ENCODE assay signal across 14 cellular contexts in the genomic region with DNA sequence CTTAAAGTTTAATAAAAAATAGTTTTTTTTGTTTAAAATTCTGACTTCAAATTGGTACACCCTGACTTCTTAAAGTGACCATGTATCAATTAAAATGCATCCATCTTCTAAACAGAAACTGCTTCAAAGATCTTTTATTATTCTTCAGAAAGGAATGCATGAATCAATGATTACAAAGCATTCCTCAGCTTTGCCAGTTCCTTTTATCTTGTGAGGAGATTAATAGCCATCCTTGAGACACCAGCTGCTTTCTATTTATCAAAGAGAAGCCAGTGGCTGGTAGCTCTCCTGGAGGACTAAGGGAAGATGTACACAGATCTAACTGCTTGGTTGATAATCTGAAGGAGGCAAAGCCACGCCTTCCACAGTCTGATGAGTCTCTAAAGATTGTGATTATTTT.
"Had no signal": no experiment of that assay in that cellular context is flagged by ENCODE, and none has a peak within 500 bp of the region (broad histone marks: within the 10 kb centered on the region; RNA-seq: fewer than 3 reads in every experiment).

No MANE protein-coding gene starts in this region.

- H3K4me3 ChIP-seq: colonic mucosa, heart left ventricle, lung, pancreas, thoracic aorta had no signal

- ATAC-seq: activated CD4-positive, alpha-beta T cell treated with anti-CD3 and anti-CD28 coated beads for 36 hours; heart left ventricle; pancreas; stimulated activated effector memory CD8-positive, alpha-beta T cell treated with anti-CD3 and anti-CD28 coated beads, Interleukin-12 subunit alpha, Interleukin-12 subunit beta, amount 100 ng/mL, for 72 hours; T-helper 17 cell had no signal

- FAIRE-seq: pancreas had no signal

- H3K4me1 Mint-ChIP-seq: activated CD4-positive, alpha-beta memory T cell treated with anti-CD3 and anti-CD28 coated beads, Interleukin-2, amount 10 ng/mL, durations not matched to agents 7 days and 5 days; activated CD4-positive, alpha-beta T cell treated with anti-CD3 and anti-CD28 coated beads for 36 hours; stimulated activated effector memory CD8-positive, alpha-beta T cell treated with anti-CD3 and anti-CD28 coated beads, Interleukin-12 subunit alpha, Interleukin-12 subunit beta, amount 100 ng/mL, for 72 hours; T-helper 17 cell had no signal

- H3K4me1 ChIP-seq: colonic mucosa, heart left ventricle, pancreas had no signal

- H3K27ac Mint-ChIP-seq: activated CD4-positive, alpha-beta memory T cell treated with anti-CD3 and anti-CD28 coated beads, Interleukin-2, amount 10 ng/mL, durations not matched to agents 7 days and 5 days; activated CD4-positive, alpha-beta T cell treated with anti-CD3 and anti-CD28 coated beads for 36 hours; activated T-cell treated with anti-CD3 and anti-CD28 coated beads, Interleukin-2, amount 50 U/mL, for 24 hours; stimulated activated effector memory CD8-positive, alpha-beta T cell treated with anti-CD3 and anti-CD28 coated beads, Interleukin-12 subunit alpha, Interleukin-12 subunit beta, amount 100 ng/mL, for 72 hours; T-helper 17 cell had no signal

- DNase-seq: activated CD4-positive, alpha-beta memory T cell treated with anti-CD3 and anti-CD28 coated beads, Interleukin-2, amount 10 ng/mL, durations not matched to agents 7 days and 5 days; activated CD4-positive, alpha-beta T cell treated with anti-CD3 and anti-CD28 coated beads for 36 hours; activated naive CD4-positive, alpha-beta T cell treated with anti-CD3 and anti-CD28 coated beads, Interleukin-2, amount 50 U/mL, for 16 hours; activated T-cell treated with anti-CD3 and anti-CD28 coated beads, Interleukin-2, amount 50 U/mL, for 24 hours; central memory CD4-positive, alpha-beta T cell; colonic mucosa; foreskin melanocyte; heart left ventricle; midbrain; pancreas; T-helper 17 cell had no signal

- H3K36me3 ChIP-seq: colonic mucosa, heart left ventricle, pancreas, thoracic aorta had no signal

- H3K4me3 Mint-ChIP-seq: activated CD4-positive, alpha-beta memory T cell treated with anti-CD3 and anti-CD28 coated beads, Interleukin-2, amount 10 ng/mL, durations not matched to agents 7 days and 5 days; activated CD4-positive, alpha-beta T cell treated with anti-CD3 and anti-CD28 coated beads for 36 hours; activated T-cell treated with anti-CD3 and anti-CD28 coated beads, Interleukin-2, amount 50 U/mL, for 24 hours; stimulated activated effector memory CD8-positive, alpha-beta T cell treated with anti-CD3 and anti-CD28 coated beads, Interleukin-12 subunit alpha, Interleukin-12 subunit beta, amount 100 ng/mL, for 72 hours; T-helper 17 cell had no signal

- H3K9me3 ChIP-seq: colonic mucosa, pancreas, thoracic aorta had no signal

- H3K27me3 ChIP-seq: colonic mucosa, heart left ventricle, pancreas had no signal

- H3K27ac ChIP-seq: colonic mucosa, heart left ventricle, pancreas, thoracic aorta had no signal

- H3K36me3 Mint-ChIP-seq: stimulated activated effector memory CD8-positive, alpha-beta T cell treated with anti-CD3 and anti-CD28 coated beads, Interleukin-12 subunit alpha, Interleukin-12 subunit beta, amount 100 ng/mL, for 72 hours had no signal

- H3K27me3 Mint-ChIP-seq: activated CD4-positive, alpha-beta memory T cell treated with anti-CD3 and anti-CD28 coated beads, Interleukin-2, amount 10 ng/mL, durations not matched to agents 7 days and 5 days; activated CD4-positive, alpha-beta T cell treated with anti-CD3 and anti-CD28 coated beads for 36 hours; activated T-cell treated with anti-CD3 and anti-CD28 coated beads, Interleukin-2, amount 50 U/mL, for 24 hours; T-helper 17 cell had no signal
